1 cellular context compared by ENCODE assay signal in genomic region chr4:10762541-10762940, GRCh38.
TF ChIP-seq lines count a peak whose summit lies in the region.

No MANE protein-coding gene starts in this region.

TF ChIP-seq in GM23338, 12 proteins besides CTCF, POLR2A, EP300 and RAD21 (continued from another document):
- no peak for TF ChIP-seq ZNF462 (CRISPR knock-in tag; IDR thresholded peaks at IDR 0.05)
- TF ChIP-seq JUNB (IDR thresholded peaks at IDR 0.05; ENCODE audit: unreplicated experiment): no peak
- TF ChIP-seq NANOG (IDR thresholded peaks at IDR 0.05; ENCODE audit: borderline replicate concordance): no peak
TF ChIP-seq in GM23338: peak in this region for 0.
